1 cellular context compared by ENCODE assay signal in genomic region chr10:74683621-74684114, GRCh38.
TF ChIP-seq lines count a peak whose summit lies in the region.

No MANE protein-coding gene starts in this region.

TF ChIP-seq in HEK293, 187 proteins besides CTCF, POLR2A, EP300 and RAD21 (continued from another document):
- no peak for TF ChIP-seq ZNF280C (tag by site-specific recombination; IDR thresholded peaks at IDR 0.05)
- TF ChIP-seq ZNF341 (tag by site-specific recombination; IDR thresholded peaks at IDR 0.05; ENCODE audit: low read depth) = peak; percentile 54
- TF ChIP-seq ZBTB1 (tag by site-specific recombination; IDR thresholded peaks at IDR 0.05) = no peak
- TF ChIP-seq ZNF558 (tag by site-specific recombination; IDR thresholded peaks at IDR 0.05) = 0 out of 2 replicates have a peak, but pooled peaks have one; percentile 17
- no peak for TF ChIP-seq ZNF202 (tag by site-specific recombination; IDR thresholded peaks at IDR 0.05; ENCODE audit: borderline replicate concordance)
- no peak for TF ChIP-seq ZNF488 (tag by site-specific recombination; IDR thresholded peaks at IDR 0.05)
- peak; percentile 63; the same call in 1 of the 2 replicates for TF ChIP-seq ZXDB (tag by site-specific recombination; IDR thresholded peaks at IDR 0.05)
- peak; percentile 51; the same call in 1 of the 2 replicates for TF ChIP-seq TCF7L2 (IDR thresholded peaks at IDR 0.05; ENCODE audit: borderline replicate concordance, low read depth, low read length)
- TF ChIP-seq ATF2 (tag by site-specific recombination; IDR thresholded peaks at IDR 0.05; ENCODE audit: low read depth) = no peak
- TF ChIP-seq ZNF596 (tag by site-specific recombination; IDR thresholded peaks at IDR 0.05) = no peak
